In the genomic region with DNA sequence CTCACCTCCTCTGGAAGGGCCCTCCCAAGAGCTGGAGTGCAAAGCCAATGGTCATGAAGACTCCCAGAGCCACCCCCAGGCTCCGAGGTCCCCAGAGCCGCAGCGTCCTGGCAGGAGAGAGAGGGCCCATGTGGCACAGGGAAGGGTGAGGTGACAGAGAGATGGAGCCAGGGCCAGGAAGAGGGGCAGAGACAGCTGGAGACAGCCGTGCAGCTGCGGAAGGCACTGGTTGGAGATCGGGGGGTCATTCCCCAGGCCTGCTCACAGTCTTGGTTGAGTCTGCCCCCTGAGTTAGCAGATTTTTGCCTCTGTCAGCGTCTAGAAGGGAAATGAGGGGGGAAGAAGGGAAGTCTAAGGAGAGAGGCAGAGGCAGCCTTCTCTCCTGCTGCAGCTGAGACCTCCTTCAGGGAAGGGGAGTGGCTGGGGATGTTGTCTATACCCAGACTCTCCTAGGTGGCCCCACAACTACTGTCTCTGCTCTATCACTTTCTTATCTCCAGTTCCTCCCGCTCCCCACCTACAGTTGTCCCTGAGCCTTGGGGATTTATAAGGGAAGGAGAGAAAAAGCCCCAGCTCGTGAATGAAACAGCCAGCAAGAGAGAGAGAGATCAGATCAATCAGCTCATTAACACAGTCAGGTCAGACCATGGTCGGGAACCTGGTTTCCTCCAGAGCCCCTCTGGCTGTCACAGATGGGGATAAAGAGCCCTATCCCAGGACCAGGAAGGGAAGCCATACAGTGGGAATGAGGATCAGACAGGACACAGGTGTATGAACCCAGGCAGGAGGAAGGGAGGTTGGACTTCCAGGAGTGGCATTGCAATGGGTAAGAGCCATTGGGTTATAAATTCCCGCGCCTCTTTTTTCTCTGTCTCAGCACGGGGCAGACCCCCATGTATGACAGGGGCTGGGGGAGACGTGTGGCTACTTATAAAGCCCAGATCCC, we compare ENCODE assay signal across 9 cellular contexts. TPM values are rescaled to one million over a fixed set of nuclear protein-coding genes. Genes with fewer than 3 reads are reported as not detected.
DNase-seq lines count a peak whose midpoint lies in the region; ATAC-seq and TF ChIP-seq lines count a peak whose summit lies in the region.
"Had no signal": no experiment of that assay in that cellular context is flagged by ENCODE, and none has a peak within 500 bp of the region (broad histone marks: within the 10 kb centered on the region; RNA-seq: fewer than 3 reads in every experiment).

No MANE protein-coding gene starts in this region.

- H3K9me3 ChIP-seq in A673 (ENCODE audit: low read depth, low read length, poor library complexity, severe bottlenecking): no peaks in the 10 kb centered on the region
- no peaks in the 10 kb centered on the region for H3K9me3 ChIP-seq in HUES48 (ENCODE audit: control insufficient read depth, insufficient read depth, low read length)

- no peaks in the 10 kb centered on the region for H3K36me3 Mint-ChIP-seq in naive B cell

- ATAC-seq in naive B cell (ENCODE audit: low read depth in 2 of 2): no peak
- ATAC-seq in GM21423 (IDR thresholded peaks at IDR 0.05; ENCODE audit: unreplicated experiment): no peak
- no peak for ATAC-seq in HG03442 (IDR thresholded peaks at IDR 0.05; ENCODE audit: unreplicated experiment)

- no peaks in the 10 kb centered on the region for H3K9me3 Mint-ChIP-seq in naive B cell

- peak overlapping the region; percentile 6 to 84 (median 76) for H3K4me3 Mint-ChIP-seq in naive B cell

- no peak overlapping the region for H3K27ac ChIP-seq in A673 (ENCODE audit: low read depth, low read length, poor library complexity, severe bottlenecking)
- no peak overlapping the region for H3K27ac ChIP-seq in HUES48 (ENCODE audit: low read depth, low read length)
- peak overlapping the region; percentile 10 for H3K27ac ChIP-seq in cingulate gyrus (ENCODE audit: low read depth, low read length)

- TF ChIP-seq CTCF in A673 (conservative IDR thresholded peaks at IDR 0.05; ENCODE audit: low read depth, low read length): no peak

- H3K4me1 ChIP-seq in A673 (ENCODE audit: insufficient read depth, low read length, poor library complexity, severe bottlenecking): peaks cover 23% of the 10 kb centered on the region
- peaks cover 37% of the 10 kb centered on the region for H3K4me1 ChIP-seq in HUES48 (ENCODE audit: control insufficient read depth, insufficient read depth, low read length)

- CTCF ChIA-PET in A673 (lab: Charles Lee): no interaction called here

- H3K36me3 ChIP-seq in A673 (ENCODE audit: insufficient read depth, low read length, poor library complexity, severe bottlenecking) (no peaks in the 10 kb centered on the region), HUES48 (ENCODE audit: control insufficient read depth, insufficient read depth, low read length) (no peaks in the 10 kb centered on the region)

- intact Hi-C loops in A673 (cut with micrococcal nuclease; ENCODE audit: unreplicated experiment): no loop called here

- H3K27ac Mint-ChIP-seq in naive B cell: peak overlapping the region in 1 of 6 donors; percentile 5

- no TSS peak for BruUV-seq in A673 (replicated peaks; lab: Mats Ljungman, UMichigan)

- POLR2A ChIA-PET in A673 (lab: Charles Lee; ENCODE audit: low non-redundant PET): interaction anchor here (0.6 kb wide), 1 partner anchor 67 kb away, joined by 6 read pairs; no protein-coding TSS in a partner anchor

- H3K4me3 ChIP-seq in A673 (ENCODE audit: low read depth, low read length, poor library complexity, severe bottlenecking) (peak overlapping the region; percentile 36), HUES48 (ENCODE audit: low read depth, low read length) (peak overlapping the region; percentile 71)

- DNase-seq in A673 (ENCODE audit: low spot score) (no peak), naive B cell (no peak), dedifferentiated amniotic fluid mesenchymal stem cell (ENCODE audit: extremely low spot score) (no peak)
- no peak for DNase-seq in stimulated activated CD4-positive, alpha-beta T cell treated with anti-CD3 and anti-CD28 coated beads, Interleukin-4, amount 100 ng/mL, for 1 hour
- DNase-seq: amniotic stem cell had no signal

- peaks cover 43 to 51% (median 47%) of the 10 kb centered on the region in 3 donors for H3K27me3 Mint-ChIP-seq in naive B cell

- peaks cover 41 to 56% (median 53%) of the 10 kb centered on the region in 3 donors for H3K4me1 Mint-ChIP-seq in naive B cell

- H3K9ac ChIP-seq in HUES48 (ENCODE audit: low read depth, low read length): no peak overlapping the region

- H3K27me3 ChIP-seq in A673 (replicated peaks; ENCODE audit: insufficient read depth, low read depth, low read length, poor library complexity) (no peaks in the 10 kb centered on the region), HUES48 (ENCODE audit: control insufficient read depth, insufficient read depth, low read length) (peaks cover 16% of the 10 kb centered on the region)

RNA-seq across cellular contexts. Expression of gene GAL3ST4, which starts 1.2 kb away (rescaled TPM):
- total RNA-seq in A673 (2021): 3.2 and 3.5 TPM in 2 replicates
- polyA plus RNA-seq in naive B cell (ENCODE audit: low read depth in 6 of 6): under 1 TPM in 5 of 6 donors, not detected in 1; 0.13 to 0.40 (median 0.23) TPM

RNA-seq across cellular contexts. Expression of gene TRAPPC14, which starts 8.7 kb away (rescaled TPM):
- total RNA-seq in A673 (2021): 22.6 and 25.7 TPM in 2 replicates
- 1 to 10 TPM; 2.0 to 9.1 (median 3.3) TPM for polyA plus RNA-seq in naive B cell (ENCODE audit: low read depth in 6 of 6)

RNA-seq across cellular contexts. Expression of gene GPC2, which starts 9.9 kb away (rescaled TPM):
- 23.3 and 28.4 TPM in 2 replicates for total RNA-seq in A673 (2021)
- polyA plus RNA-seq in naive B cell (ENCODE audit: low read depth in 6 of 6): under 1 TPM in 4 of 6 donors, not detected in 2; 0.18 to 0.84 (median 0.28) TPM

RNA-seq across cellular contexts. Expression of gene STAG3, which starts 10.5 kb away (rescaled TPM):
- 1.2 and 2.4 TPM in 2 replicates for total RNA-seq in A673 (2021)
- polyA plus RNA-seq in naive B cell (ENCODE audit: low read depth in 6 of 6): 100 to 1,000 TPM in 5 of 6 donors, 10 to 100 TPM in 1; 97.1 to 221 (median 129) TPM

RNA-seq across cellular contexts. Expression of gene LAMTOR4, which starts 18.5 kb away (rescaled TPM):
- 84.5 and 90.4 TPM in 2 replicates for total RNA-seq in A673 (2021)
- polyA plus RNA-seq in naive B cell (ENCODE audit: low read depth in 6 of 6): 100 to 1,000 TPM; 407 to 579 (median 480) TPM
